Comparison of ENCODE assay signal across 29 cellular contexts in the genomic region with DNA sequence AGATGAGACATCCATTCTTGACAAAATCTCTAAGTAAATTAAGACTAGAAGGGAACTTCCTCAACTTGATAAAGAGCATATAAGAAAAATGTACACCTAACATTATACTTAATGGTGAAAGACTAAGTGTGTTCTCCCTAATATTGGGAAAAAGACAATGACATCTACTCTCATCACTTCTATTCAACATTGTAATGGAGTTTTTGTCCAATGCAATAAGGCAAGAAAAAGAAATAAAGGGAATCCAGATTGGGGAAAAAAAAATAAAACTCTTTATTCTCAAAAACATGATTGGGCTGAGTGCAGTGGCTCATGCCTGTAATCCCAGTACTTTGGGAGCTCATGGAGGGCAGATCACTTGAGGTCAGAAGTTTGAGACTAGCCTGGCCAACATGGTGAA.
"Had no signal": no experiment of that assay in that cellular context is flagged by ENCODE, and none has a peak within 500 bp of the region (broad histone marks: within the 10 kb centered on the region; RNA-seq: fewer than 3 reads in every experiment).

No MANE protein-coding gene starts in this region.

- H3K4me1 ChIP-seq: suprapubic skin, testis, thyroid gland, tibial artery, tibial nerve, upper lobe of right lung, uterus, vagina had no signal

- H3K27ac ChIP-seq: stomach, suprapubic skin, testis, thoracic aorta, thyroid gland, tibial artery, tibial nerve, transverse colon, upper lobe of left lung, upper lobe of right lung, uterus, vagina had no signal

- H3K4me3 Mint-ChIP-seq: stimulated activated effector memory CD8-positive, alpha-beta T cell treated with anti-CD3 and anti-CD28 coated beads, Interleukin-12 subunit alpha, Interleukin-12 subunit beta, amount 100 ng/mL, for 72 hours; stimulated activated memory B cell treated with anti-CD40 and anti-IgM and Interleukin-4, amounts not matched to agents 10 μg/mL and 1 μg/mL and 100 μg/mL, for 72 hours; stimulated activated naive B cell treated with anti-CD40 and anti-IgM and Interleukin-4, amounts not matched to agents 10 μg/mL and 1 μg/mL and 100 μg/mL, for 72 hours; stimulated activated naive CD8-positive, alpha-beta T cell treated with anti-CD3 and anti-CD28 coated beads, Interleukin-15, amount 100 ng/mL, for 72 hours; stimulated activated naive CD8-positive, alpha-beta T cell treated with anti-CD3 and anti-CD28 coated beads, Interleukin-15, Interleukin-2, amounts not matched to agents 100 ng/mL and 50 ng/mL, for 24 hours; type B pancreatic cell had no signal

- H3K9me3 ChIP-seq: suprapubic skin, testis, thyroid gland had no signal

- DNase-seq: stimulated activated CD4-positive, alpha-beta T cell treated with anti-CD3 and anti-CD28 coated beads, Interleukin-2, amount 100 ng/mL, for 48 hours; stimulated activated CD4-positive, alpha-beta T cell treated with anti-CD3 and anti-CD28 coated beads, Interleukin-4, amount 100 ng/mL, for 1 hour; stimulated activated CD4-positive, alpha-beta T cell treated with anti-CD3 and anti-CD28 coated beads, Interleukin-4, amount 100 ng/mL, for 24 hours; stimulated activated CD4-positive, alpha-beta T cell treated with anti-CD3 and anti-CD28 coated beads, Interleukin-4, amount 100 ng/mL, for 4 hours; stimulated activated CD8-positive, alpha-beta memory T cell treated with anti-CD3 and anti-CD28 coated beads, Interleukin-4, amount 100 ng/mL, for 48 hours; stimulated activated naive B cell treated with anti-CD40 and anti-IgM and Interleukin-4, amounts not matched to agents 10 μg/mL and 1 μg/mL and 100 μg/mL, for 72 hours; stimulated activated naive CD4-positive, alpha-beta T cell; stimulated activated naive CD4-positive, alpha-beta T cell treated with Interleukin-2 at 50 U/mL for 16 hours; stimulated activated naive CD8-positive, alpha-beta T cell treated with anti-CD3 and anti-CD28 coated beads, Interleukin-15, amount 100 ng/mL, for 72 hours; stimulated activated naive CD8-positive, alpha-beta T cell treated with anti-CD3 and anti-CD28 coated beads, Interleukin-15, Interleukin-2, amounts not matched to agents 100 U/mL and 50 U/mL, for 24 hours; stomach; substantia nigra; testis; thyroid gland; tibial artery; transverse colon; trophoblast cell; upper lobe of left lung; upper lobe of right lung; uterus had no signal

- H3K4me3 ChIP-seq: stomach, suprapubic skin, testis, thoracic aorta, thyroid gland, tibial artery, tibial nerve, transverse colon, upper lobe of left lung, upper lobe of right lung, uterus, vagina had no signal

- ATAC-seq: stimulated activated effector memory CD8-positive, alpha-beta T cell treated with anti-CD3 and anti-CD28 coated beads, Interleukin-12 subunit alpha, Interleukin-12 subunit beta, amount 100 ng/mL, for 72 hours; stimulated activated memory B cell treated with anti-CD40 and anti-IgM and Interleukin-4, amounts not matched to agents 10 μg/mL and 1 μg/mL and 100 μg/mL, for 72 hours; stimulated activated naive B cell treated with anti-CD40 and anti-IgM and Interleukin-4, amounts not matched to agents 10 μg/mL and 1 μg/mL and 100 μg/mL, for 72 hours; stimulated activated naive CD8-positive, alpha-beta T cell treated with anti-CD3 and anti-CD28 coated beads, Interleukin-15, amount 100 ng/mL, for 72 hours; stimulated activated naive CD8-positive, alpha-beta T cell treated with anti-CD3 and anti-CD28 coated beads, Interleukin-15, Interleukin-2, amounts not matched to agents 100 U/mL and 50 U/mL, for 24 hours; upper lobe of right lung had no signal

- H3K4me1 Mint-ChIP-seq: stimulated activated effector memory CD8-positive, alpha-beta T cell treated with anti-CD3 and anti-CD28 coated beads, Interleukin-12 subunit alpha, Interleukin-12 subunit beta, amount 100 ng/mL, for 72 hours; stimulated activated naive CD8-positive, alpha-beta T cell treated with anti-CD3 and anti-CD28 coated beads, Interleukin-15, amount 100 ng/mL, for 72 hours had no signal

- FAIRE-seq: urothelium cell line had no signal

- H3K27me3 Mint-ChIP-seq: stimulated activated memory B cell treated with anti-CD40 and anti-IgM and Interleukin-4, amounts not matched to agents 10 μg/mL and 1 μg/mL and 100 μg/mL, for 72 hours; stimulated activated naive CD8-positive, alpha-beta T cell treated with anti-CD3 and anti-CD28 coated beads, Interleukin-15, amount 100 ng/mL, for 72 hours; type B pancreatic cell had no signal

- H3K36me3 ChIP-seq: stomach, suprapubic skin, thoracic aorta, thyroid gland, tibial artery, tibial nerve, transverse colon, upper lobe of left lung, upper lobe of right lung, uterus, vagina had no signal

- H3K27me3 ChIP-seq: stomach, suprapubic skin, testis, thyroid gland, tibial artery, tibial nerve, transverse colon, upper lobe of left lung, upper lobe of right lung, uterus, vagina had no signal

- H3K27ac Mint-ChIP-seq: stimulated activated effector memory CD8-positive, alpha-beta T cell treated with anti-CD3 and anti-CD28 coated beads, Interleukin-12 subunit alpha, Interleukin-12 subunit beta, amount 100 ng/mL, for 72 hours; stimulated activated memory B cell treated with anti-CD40 and anti-IgM and Interleukin-4, amounts not matched to agents 10 μg/mL and 1 μg/mL and 100 μg/mL, for 72 hours; stimulated activated naive B cell treated with anti-CD40 and anti-IgM and Interleukin-4, amounts not matched to agents 10 μg/mL and 1 μg/mL and 100 μg/mL, for 72 hours; stimulated activated naive CD8-positive, alpha-beta T cell treated with anti-CD3 and anti-CD28 coated beads, Interleukin-15, amount 100 ng/mL, for 72 hours; stimulated activated naive CD8-positive, alpha-beta T cell treated with anti-CD3 and anti-CD28 coated beads, Interleukin-15, Interleukin-2, amounts not matched to agents 100 ng/mL and 50 ng/mL, for 24 hours; type B pancreatic cell had no signal

- H3K36me3 Mint-ChIP-seq: stimulated activated effector memory CD8-positive, alpha-beta T cell treated with anti-CD3 and anti-CD28 coated beads, Interleukin-12 subunit alpha, Interleukin-12 subunit beta, amount 100 ng/mL, for 72 hours; type B pancreatic cell had no signal
